ENCODE assay signal across 16 cellular contexts in genomic region chr3:147960791-147961190, GRCh38.
DNase-seq lines count a peak whose midpoint lies in the region; ATAC-seq and TF ChIP-seq lines count a peak whose summit lies in the region.
"Had no signal": no experiment of that assay in that cellular context is flagged by ENCODE, and none has a peak within 500 bp of the region (broad histone marks: within the 10 kb centered on the region; RNA-seq: fewer than 3 reads in every experiment).

No MANE protein-coding gene starts in this region.

- H2BK5ac ChIP-seq in H9 (ENCODE audit: insufficient read length, low read length) (no peak overlapping the region), mesendoderm (ENCODE audit: low read length) (no peak overlapping the region)

- DNase-seq in H9 (peak; percentile 28), NCI-H146 treated with DMSO at 0.1 percent for 48 hours (lab: John Stamatoyannopoulos, UW; ENCODE audit: unreplicated experiment) (peak; percentile 96), mesendoderm (peak; percentile 35), germinal center (ENCODE audit: low spot score) (no peak)
- DNase-seq: BE2C; CD8-positive, alpha-beta T cell; COR-L47; DMS153; GF-D8; GM23248 had no signal

- no peak overlapping the region for H2AFZ ChIP-seq in H9 (ENCODE audit: low read length)
- H2AFZ ChIP-seq: GM23248 had no signal

- H3K56ac ChIP-seq in H9 (ENCODE audit: insufficient read length, low read depth, low read length), result no peak overlapping the region
- H3K56ac ChIP-seq in mesendoderm (ENCODE audit: low read length), result no peak overlapping the region

- no peaks in the 10 kb centered on the region for H3K27me3 Mint-ChIP-seq in H9 (ENCODE audit: low read depth)

- H2BK120ac ChIP-seq in H9 (ENCODE audit: low read depth, low read length, poor library complexity, severe bottlenecking) (no peak overlapping the region), mesendoderm (ENCODE audit: low read depth, low read length) (no peak overlapping the region)

- H3K79me2 ChIP-seq in H9 (ENCODE audit: insufficient read depth, low read length) (no peaks in the 10 kb centered on the region), mesendoderm (ENCODE audit: control insufficient read depth, insufficient read depth, low read length) (no peaks in the 10 kb centered on the region)

- no peak overlapping the region for H2BK20ac ChIP-seq in H9 (ENCODE audit: low read depth, low read length, poor library complexity, severe bottlenecking)

- no peaks in the 10 kb centered on the region for H3K23me2 ChIP-seq in H9 (ENCODE audit: insufficient read length, low read depth, low read length, poor library complexity, severe bottlenecking)

- no peak overlapping the region for H3T11ph ChIP-seq in H9 (ENCODE audit: low read length)

- no peaks in the 10 kb centered on the region for H4K20me1 ChIP-seq in H9 (ENCODE audit: control insufficient read depth, insufficient read depth, insufficient read length)

- H3K18ac ChIP-seq in H9 (ENCODE audit: insufficient read length, low read depth, low read length) (no peak overlapping the region), mesendoderm (ENCODE audit: low read length) (no peak overlapping the region)

- H3K4me1 ChIP-seq in H9 (ENCODE audit: insufficient read depth, low read length) (peaks cover 10% of the 10 kb centered on the region; the same call in 1 of the 2 replicates), mesendoderm (ENCODE audit: control insufficient read depth, low read depth, low read length) (no peaks in the 10 kb centered on the region)
- H3K4me1 ChIP-seq: A549, BE2C, HAP-1 had no signal

- no peak for TF ChIP-seq CTCF in H9 (conservative IDR thresholded peaks at IDR 0.05)

- H2AK5ac ChIP-seq in H9 (ENCODE audit: insufficient read length, low read length), result no peak overlapping the region
- H2AK5ac ChIP-seq in mesendoderm (ENCODE audit: low read length), result no peak overlapping the region

- H3K9ac ChIP-seq in H9 (ENCODE audit: extremely low read depth, insufficient read length, low read length) (no peak overlapping the region), mesendoderm (ENCODE audit: low read length) (no peak overlapping the region)
- H3K9ac ChIP-seq: GM23248 had no signal

- H2BK12ac ChIP-seq in H9 (ENCODE audit: insufficient read length, low read depth, low read length), result no peak overlapping the region

- H3K23ac ChIP-seq in H9 (ENCODE audit: insufficient read length, low read depth, low read length) (no peak overlapping the region), mesendoderm (ENCODE audit: low read length) (no peak overlapping the region)

- no peak for ATAC-seq in SK-N-SH treated with all-trans-retinoic acid at 6 μM for 48 hours
- ATAC-seq in GM18498 (IDR thresholded peaks at IDR 0.05; ENCODE audit: unreplicated experiment), result no peak
- ATAC-seq: A549; CD8-positive, alpha-beta T cell had no signal

- H3K27me3 ChIP-seq in H9 (ENCODE audit: insufficient read depth, low read length) (no peaks in the 10 kb centered on the region), mesendoderm (ENCODE audit: insufficient read depth, low read length, poor library complexity) (no peaks in the 10 kb centered on the region)
- H3K27me3 ChIP-seq: BE2C had no signal

- no peak overlapping the region for H3K14ac ChIP-seq in H9 (ENCODE audit: insufficient read depth, low read length)

- H3K27ac ChIP-seq in H9 (ENCODE audit: insufficient read length, low read depth, low read length) (no peak overlapping the region), mesendoderm (ENCODE audit: low read depth, low read length) (no peak overlapping the region)
- H3K27ac ChIP-seq: A549, C4-2B, GM23248, HL-60 had no signal

- no CpG with 5 or more reads among the region's 6 CpGs for WGBS in H9 (ENCODE audit: extremely low coverage, insufficient read length, low lambda C conversion rate)
- no CpG with 5 or more reads among the region's 6 CpGs for WGBS in mesendoderm (ENCODE audit: extremely low coverage, insufficient coverage, low lambda C conversion rate)

- H2BK15ac ChIP-seq in H9 (ENCODE audit: low read depth, low read length) (no peak overlapping the region), mesendoderm (replicated peaks; ENCODE audit: low read depth) (peak overlapping the region; percentile 45)

- peaks cover 38 to 40% of the 10 kb centered on the region in 2 experiments for H3K4me1 Mint-ChIP-seq in H9

- H3K9me3 ChIP-seq in H9 (ENCODE audit: control insufficient read depth, low read depth, low read length), result no peaks in the 10 kb centered on the region
- H3K9me3 ChIP-seq: A549, BE2C, HAP-1 had no signal

- H4K91ac ChIP-seq in H9 (ENCODE audit: insufficient read length, low read depth, low read length), result no peak overlapping the region

- peak overlapping the region; percentile 27 to 53 (median 32); a peak in 4 of 7 replicates for H3K27ac Mint-ChIP-seq in H9
- H3K27ac Mint-ChIP-seq: CD8-positive, alpha-beta T cell had no signal

- H3K4me2 ChIP-seq in H9 (ENCODE audit: insufficient read depth, insufficient read length, low read length), result no peak overlapping the region
- H3K4me2 ChIP-seq in mesendoderm (ENCODE audit: low read length), result no peak overlapping the region
- H3K4me2 ChIP-seq: A549 had no signal

- no peaks in the 10 kb centered on the region for H3K36me3 ChIP-seq in mesendoderm (ENCODE audit: control insufficient read depth, insufficient read depth, low read length)
- H3K36me3 ChIP-seq: BE2C, HAP-1 had no signal

- no peak overlapping the region for H4K5ac ChIP-seq in H9 (ENCODE audit: insufficient read length, low read depth, low read length)
- H4K5ac ChIP-seq in mesendoderm (ENCODE audit: low read length), result no peak overlapping the region

- no peak overlapping the region for H3K4ac ChIP-seq in H9 (ENCODE audit: low read depth, low read length)
- H3K4ac ChIP-seq in mesendoderm (ENCODE audit: low read depth, low read length), result no peak overlapping the region

- H3K79me1 ChIP-seq in H9 (ENCODE audit: insufficient read depth, low read depth, low read length, poor library complexity, severe bottlenecking) (no peaks in the 10 kb centered on the region), mesendoderm (ENCODE audit: low read length) (no peaks in the 10 kb centered on the region)

- H3K4me3 ChIP-seq in mesendoderm (ENCODE audit: low read length), result no peak overlapping the region
- H3K4me3 ChIP-seq: A549, GM23248, HAP-1 had no signal

- H3K4me3 Mint-ChIP-seq in H9, result no peak overlapping the region
- H3K4me3 Mint-ChIP-seq: CD8-positive, alpha-beta T cell had no signal

- H3K9me3 Mint-ChIP-seq in H9, result peaks cover 0 to 1% of the 10 kb centered on the region in 2 experiments; a peak in 2 of 5 replicates

- no peak overlapping the region for H4K8ac ChIP-seq in H9 (replicated peaks; ENCODE audit: insufficient read length, low read depth, low read length)
- H4K8ac ChIP-seq in mesendoderm (ENCODE audit: low read depth, low read length), result no peak overlapping the region

- peaks cover 0 to 2% (median 0%) of the 10 kb centered on the region in 3 experiments; a peak in 2 of 7 replicates for H3K36me3 Mint-ChIP-seq in H9 (ENCODE audit: insufficient read depth in 1 of 3, low read depth in 3 of 3)
- H3K36me3 Mint-ChIP-seq: CD8-positive, alpha-beta T cell had no signal

TF ChIP-seq in SK-N-SH treated with all-trans-retinoic acid at 6 μM for 48 hours, 23 proteins besides CTCF, POLR2A, EP300 and RAD21:
- TF ChIP-seq OSR1 (CRISPR knock-in tag; IDR thresholded peaks at IDR 0.05), result no peak
- no peak for TF ChIP-seq ZNF565 (CRISPR knock-in tag; conservative IDR thresholded peaks at IDR 0.05; ENCODE audit: low read depth)
- TF ChIP-seq CREB5 (CRISPR knock-in tag; IDR thresholded peaks at IDR 0.05; ENCODE audit: low read depth), result no peak
- TF ChIP-seq ZFP3 (CRISPR knock-in tag; IDR thresholded peaks at IDR 0.05), result no peak
- no peak for TF ChIP-seq ESRRG (CRISPR knock-in tag; IDR thresholded peaks at IDR 0.05)
- 0 out of 2 replicates have a peak, but pooled peaks have one; percentile 1 for TF ChIP-seq TCF4 (CRISPR knock-in tag; IDR thresholded peaks at IDR 0.05; ENCODE audit: borderline replicate concordance)
- TF ChIP-seq TOX (CRISPR knock-in tag; IDR thresholded peaks at IDR 0.05; ENCODE audit: borderline replicate concordance), result no peak
TF ChIP-seq in SK-N-SH treated with all-trans-retinoic acid at 6 μM for 48 hours: peak in this region for 1.
